In genomic region chr3:3020209-3020608, GRCh38 we compare ENCODE assay signal across 22 cellular contexts.
A peak's percentile ranks its signal among the peaks of the same experiment; 100 is the strongest.
DNase-seq lines count a peak whose midpoint lies in the region; ATAC-seq, FAIRE-seq and TF ChIP-seq lines count a peak whose summit lies in the region.
"Had no signal": no experiment of that assay in that cellular context is flagged by ENCODE, and none has a peak within 500 bp of the region (broad histone marks: within the 10 kb centered on the region; RNA-seq: fewer than 3 reads in every experiment).

No MANE protein-coding gene starts in this region.

- H3K9me3 Mint-ChIP-seq in GM23338: peaks cover 88% of the 10 kb centered on the region
- H3K9me3 Mint-ChIP-seq in nephron: no peaks in the 10 kb centered on the region
- H3K9me3 Mint-ChIP-seq: CD4-positive, alpha-beta T cell; CD8-positive, alpha-beta T cell had no signal

- intact Hi-C loops in sigmoid colon (cut with DNase I): no loop called here

- no peak overlapping the region for H3K27ac ChIP-seq in GM23338 (ENCODE audit: low read depth)
- no peak overlapping the region for H3K27ac ChIP-seq in H1 (ENCODE audit: low read depth, low read length)
- no peak overlapping the region for H3K27ac ChIP-seq in sigmoid colon
- H3K27ac ChIP-seq: 22Rv1; A549; BLaER1 treated with 17β-estradiol and CSF1 and Interleukin-3, amounts not matched to agents 10 nM and 100 nM; C4-2B had no signal

- no peaks in the 10 kb centered on the region for H4K20me1 ChIP-seq in GM23338 (replicated peaks; ENCODE audit: insufficient read depth)
- H4K20me1 ChIP-seq in H1 (replicated peaks in 1 of 2; ENCODE audit: control insufficient read depth in 1 of 2, insufficient read depth in 2 of 2, low read length in 2 of 2): no peaks in the 10 kb centered on the region
- H4K20me1 ChIP-seq: BLaER1 treated with 17β-estradiol and CSF1 and Interleukin-3, amounts not matched to agents 10 nM and 100 nM had no signal

- no peaks in the 10 kb centered on the region for H3K9me2 ChIP-seq in GM23338 (ENCODE audit: insufficient read depth)

- H4K5ac ChIP-seq in H1 (ENCODE audit: insufficient read length, low read depth, low read length): no peak overlapping the region

- H3K36me3 Mint-ChIP-seq in GM23338 (ENCODE audit: low read depth) (peaks cover 17% of the 10 kb centered on the region), nephron (ENCODE audit: low read depth) (no peaks in the 10 kb centered on the region)
- H3K36me3 Mint-ChIP-seq: CD8-positive, alpha-beta T cell had no signal

- H3K23me2 ChIP-seq in H1 (ENCODE audit: low read depth, low read length): no peaks in the 10 kb centered on the region

- no peak overlapping the region for H4K91ac ChIP-seq in H1 (replicated peaks; ENCODE audit: insufficient read length, low read length)

- H2BK12ac ChIP-seq in H1 (ENCODE audit: low read depth, low read length): no peak overlapping the region

- H3K27me3 Mint-ChIP-seq in GM23338 (ENCODE audit: insufficient read depth, low read depth, poor library complexity): no peaks in the 10 kb centered on the region
- H3K27me3 Mint-ChIP-seq in nephron (ENCODE audit: low read depth): no peaks in the 10 kb centered on the region

- no peaks in the 10 kb centered on the region for H3F3A ChIP-seq in GM23338 (replicated peaks; ENCODE audit: low read depth)

- H2AFZ ChIP-seq in GM23338 (peak overlapping the region; percentile 20; the same call in 1 of the 2 replicates), H1 (ENCODE audit: low read length) (peak overlapping the region; percentile 75)

- no peak for TF ChIP-seq POLR2A in H1 (IDR thresholded peaks at IDR 0.05; ENCODE audit: control extremely low read depth in 1 of 2, low read depth in 2 of 2, low read length in 2 of 2)
- TF ChIP-seq POLR2A in sigmoid colon (IDR thresholded peaks at IDR 0.05): no peak

- TF ChIP-seq CTCF in GM23338 (conservative IDR thresholded peaks at IDR 0.05; ENCODE audit: low read depth in 2 of 2): no peak
- no peak for TF ChIP-seq CTCF in H1 (IDR thresholded peaks at IDR 0.05; ENCODE audit: control extremely low read depth in 1 of 3, insufficient read depth in 1 of 3, low read depth in 1 of 3, low read length in 3 of 3)
- TF ChIP-seq CTCF in nephron (IDR thresholded peaks at IDR 0.05; ENCODE audit: unreplicated experiment in 3 of 3): no peak
- TF ChIP-seq CTCF in sigmoid colon (IDR thresholded peaks at IDR 0.05): no peak

- no peak overlapping the region for H3K9ac ChIP-seq in H1 (replicated peaks in 1 of 4; ENCODE audit: extremely low read depth in 1 of 4, low read depth in 3 of 4, low read length in 3 of 4)
- H3K9ac ChIP-seq: BLaER1 treated with 17β-estradiol and CSF1 and Interleukin-3, amounts not matched to agents 10 nM and 100 nM had no signal

- H3K4me3 ChIP-seq in GM23338 (peak overlapping the region; percentile 29; the same call in 1 of the 2 replicates), H1 (ENCODE audit: extremely low read depth in 1 of 4, insufficient read depth in 2 of 4, low read depth in 3 of 4, low read length in 4 of 4) (peak overlapping the region in 1 of 4 experiments; percentile 3; a peak in 1 of 8 replicates), sigmoid colon (no peak overlapping the region)
- H3K4me3 ChIP-seq: A549; BLaER1 treated with 17β-estradiol and CSF1 and Interleukin-3, amounts not matched to agents 10 nM and 100 nM had no signal

- H2BK15ac ChIP-seq in H1 (ENCODE audit: low read length): no peak overlapping the region

- H3K27ac Mint-ChIP-seq in GM23338 (no peak overlapping the region), nephron (peak overlapping the region; percentile 24 to 59 (median 36))
- H3K27ac Mint-ChIP-seq: B cell; CD4-positive, alpha-beta T cell; CD8-positive, alpha-beta T cell had no signal

- peak overlapping the region; percentile 66 for H3K4me2 ChIP-seq in GM23338
- H3K4me2 ChIP-seq in H1 (ENCODE audit: insufficient read depth in 1 of 2, low read depth in 2 of 2, low read length in 2 of 2): 0 out of 4 replicates have a peak overlapping the region, but pooled peaks have one; percentile 7 to 16
- H3K4me2 ChIP-seq: A549; BLaER1 treated with 17β-estradiol and CSF1 and Interleukin-3, amounts not matched to agents 10 nM and 100 nM had no signal

- H3K14ac ChIP-seq in H1 (ENCODE audit: insufficient read length): no peak overlapping the region

- no peak overlapping the region for H2AK5ac ChIP-seq in H1 (ENCODE audit: low read depth, low read length)

- no peaks in the 10 kb centered on the region for H3K79me2 ChIP-seq in GM23338 (replicated peaks; ENCODE audit: insufficient read depth)
- no peaks in the 10 kb centered on the region for H3K79me2 ChIP-seq in H1 (ENCODE audit: control insufficient read depth in 1 of 2, insufficient read depth in 2 of 2, low read length in 2 of 2)

- H2BK120ac ChIP-seq in H1 (replicated peaks; ENCODE audit: low read depth, low read length): no peak overlapping the region

- H3K27me3 ChIP-seq in GM23338 (ENCODE audit: insufficient read depth): no peaks in the 10 kb centered on the region
- H3K27me3 ChIP-seq in H1 (replicated peaks in 1 of 4; ENCODE audit: control insufficient read depth in 3 of 4, extremely low read depth in 1 of 4, insufficient read depth in 3 of 4, low read length in 3 of 4): no peaks in the 10 kb centered on the region
- H3K27me3 ChIP-seq in sigmoid colon: no peaks in the 10 kb centered on the region
- H3K27me3 ChIP-seq: BLaER1 treated with 17β-estradiol and CSF1 and Interleukin-3, amounts not matched to agents 10 nM and 100 nM had no signal

- no peak overlapping the region for H3K18ac ChIP-seq in H1 (ENCODE audit: extremely low read depth, low read length)

- H3K4me1 Mint-ChIP-seq in GM23338 (no peaks in the 10 kb centered on the region), nephron (peaks cover 43% of the 10 kb centered on the region)
- H3K4me1 Mint-ChIP-seq: B cell had no signal

- H2BK5ac ChIP-seq in H1 (ENCODE audit: low read depth, low read length): no peak overlapping the region

- WGBS in H1 (ENCODE audit: extremely low coverage in 1 of 2, insufficient coverage in 1 of 2, insufficient read length in 1 of 2, insufficient replicate concordance in 2 of 2, low coverage in 1 of 2, low lambda C conversion rate in 2 of 2, missing lambda C conversion rate in 1 of 2), 2 experiments: 52% methylated on average over 7 of the region's 7 CpGs; no CpG with 5 or more reads in 1 of the 2 experiments
- WGBS in sigmoid colon, 2 donors: 90 to 95% methylated on average over 7 of the region's 7 CpGs

- ATAC-seq in GM23338 (no peak), HG02759 (IDR thresholded peaks at IDR 0.05; ENCODE audit: unreplicated experiment) (no peak)
- ATAC-seq: A549; CD8-positive, alpha-beta T cell had no signal

- POLR2A ChIA-PET in H1 (lab: Charles Lee; ENCODE audit: partially characterized antibody): no interaction called here

- no peak overlapping the region for H3K4me3 Mint-ChIP-seq in GM23338
- no peak overlapping the region for H3K4me3 Mint-ChIP-seq in nephron
- H3K4me3 Mint-ChIP-seq: B cell; CD4-positive, alpha-beta T cell; CD8-positive, alpha-beta T cell had no signal

- DNase-seq in GM23338 (ENCODE audit: low spot score) (peak; percentile 44), H1 (ENCODE audit: low read depth in 1 of 2, low spot score in 2 of 2) (no peak), sigmoid colon (no peak)
- no peak for DNase-seq in activated naive CD4-positive, alpha-beta T cell treated with Interleukin-2 at 50 U/mL for 16 hours
- DNase-seq: AML-193; Caco-2; Calu3; CD4-positive, alpha-beta T cell; CD8-positive, alpha-beta T cell; DMS79 treated with DMSO at 0.1 percent for 48 hours; GF-D8 had no signal

- H3K36me3 ChIP-seq in GM23338 (ENCODE audit: insufficient read depth): no peaks in the 10 kb centered on the region
- no peaks in the 10 kb centered on the region for H3K36me3 ChIP-seq in H1 (ENCODE audit: control insufficient read depth in 2 of 4, insufficient read depth in 4 of 4, low read length in 3 of 4)
- no peaks in the 10 kb centered on the region for H3K36me3 ChIP-seq in sigmoid colon
- H3K36me3 ChIP-seq: BLaER1 treated with 17β-estradiol and CSF1 and Interleukin-3, amounts not matched to agents 10 nM and 100 nM had no signal

- peak; percentile 45 for FAIRE-seq in H1 (lab: Jason Lieb, UNC)
- FAIRE-seq: A549, D721Med, G401.6, GM12891, GM19239 had no signal

- H3K56ac ChIP-seq in H1 (replicated peaks; ENCODE audit: insufficient read length, low read depth, low read length): no peak overlapping the region

- H3K23ac ChIP-seq in H1 (ENCODE audit: insufficient read length): no peak overlapping the region

- no peak overlapping the region for H2BK20ac ChIP-seq in H1 (ENCODE audit: low read length)

- CTCF ChIA-PET in H1 (lab: Charles Lee; ENCODE audit: partially characterized antibody): interaction anchor here (1.2 to 1.6 kb wide), 2 partner anchors 17 to 151 kb away, joined by 3 read pairs; no protein-coding TSS in a partner anchor

- H3K4me1 ChIP-seq in GM23338 (ENCODE audit: insufficient read depth): peaks cover 38% of the 10 kb centered on the region
- peaks cover 0 to 15% (median 10%) of the 10 kb centered on the region in 4 experiments; a peak in 5 of 7 replicates for H3K4me1 ChIP-seq in H1 (replicated peaks in 1 of 4; ENCODE audit: control insufficient read depth in 3 of 4, insufficient read depth in 4 of 4, low read length in 3 of 4)
- no peaks in the 10 kb centered on the region for H3K4me1 ChIP-seq in sigmoid colon
- H3K4me1 ChIP-seq: A549; BLaER1 treated with 17β-estradiol and CSF1 and Interleukin-3, amounts not matched to agents 10 nM and 100 nM had no signal

- no peaks in the 10 kb centered on the region for H3K79me1 ChIP-seq in H1 (ENCODE audit: low read depth, low read length)

- no peak overlapping the region for H3K4ac ChIP-seq in H1 (replicated peaks; ENCODE audit: insufficient read length, low read depth, low read length)

- TF ChIP-seq EP300 in H1 (IDR thresholded peaks at IDR 0.05; ENCODE audit: borderline replicate concordance in 1 of 2, low read depth in 2 of 2, low read length in 2 of 2) (no peak), sigmoid colon (IDR thresholded peaks at IDR 0.05) (no peak)

- no peak overlapping the region for H4K8ac ChIP-seq in H1 (ENCODE audit: extremely low read depth, insufficient read depth, low read length)

- TF ChIP-seq RAD21 in H1 (IDR thresholded peaks at IDR 0.05 in 1 of 2, conservative IDR thresholded peaks at IDR 0.05 in 1 of 2; ENCODE audit: low read depth in 2 of 2, low read length in 2 of 2): no peak

- no peaks in the 10 kb centered on the region for H3K9me3 ChIP-seq in H1 (ENCODE audit: insufficient read depth in 2 of 2, low read depth in 1 of 2, low read length in 1 of 2)
- no peaks in the 10 kb centered on the region for H3K9me3 ChIP-seq in sigmoid colon
- H3K9me3 ChIP-seq: A549; BLaER1 treated with 17β-estradiol and CSF1 and Interleukin-3, amounts not matched to agents 10 nM and 100 nM; Caco-2 had no signal

TF ChIP-seq in GM23338, 12 proteins besides CTCF, POLR2A, EP300 and RAD21:
- peak; percentile 61; the same call in 1 of the 2 replicates for TF ChIP-seq NANOG (IDR thresholded peaks at IDR 0.05; ENCODE audit: borderline replicate concordance)
- TF ChIP-seq STAT1 (IDR thresholded peaks at IDR 0.05; ENCODE audit: unreplicated experiment): no peak

TF ChIP-seq in H1, 55 proteins besides CTCF, POLR2A, EP300 and RAD21:
- no peak for TF ChIP-seq MAX (IDR thresholded peaks at IDR 0.05)
- peak; percentile 52 for TF ChIP-seq NANOG (IDR thresholded peaks at IDR 0.05; ENCODE audit: insufficient read depth, low read depth, low read length, poor library complexity, severe bottlenecking)
TF ChIP-seq in H1: peak in this region for 1.
